2 cellular contexts compared by ENCODE assay signal in the genomic region with DNA sequence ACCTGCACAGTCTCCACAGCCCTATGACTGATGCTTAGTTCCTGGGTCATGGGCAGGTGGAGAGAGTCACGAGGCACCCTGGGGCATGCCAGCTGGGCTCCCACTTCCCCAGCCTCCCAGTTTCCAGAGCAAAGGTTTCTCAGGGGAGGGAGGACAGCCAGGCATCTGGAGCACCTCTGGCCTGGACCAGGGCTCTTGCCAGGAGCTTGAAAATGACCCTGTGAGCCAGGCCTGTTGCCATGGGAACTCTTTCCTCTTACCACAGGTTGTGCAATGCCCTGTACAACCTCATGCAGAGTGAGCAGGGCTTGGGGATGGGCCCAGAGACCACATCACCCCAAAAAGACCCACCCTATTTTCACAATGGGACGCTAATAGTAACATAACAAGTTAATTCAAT.
A peak's percentile ranks its signal among the peaks of the same experiment; 100 is the strongest.
TF ChIP-seq lines count a peak whose summit lies in the region.

No MANE protein-coding gene starts in this region.

TF ChIP-seq in IMR-90, 13 proteins besides CTCF, POLR2A, EP300 and RAD21:
- TF ChIP-seq MXI1 (IDR thresholded peaks at IDR 0.05; ENCODE audit: borderline replicate concordance, low read depth, low read length) (no peak), FOS (IDR thresholded peaks at IDR 0.05; ENCODE audit: low read depth, low read length) (no peak), MAZ (IDR thresholded peaks at IDR 0.05; ENCODE audit: borderline replicate concordance, low read depth, low read length) (no peak), CEBPB (IDR thresholded peaks at IDR 0.05; ENCODE audit: low read depth, low read length) (peak; percentile 46; the same call in 1 of the 2 replicates), MAFK (IDR thresholded peaks at IDR 0.05; ENCODE audit: low read depth, low read length) (no peak)
- TF ChIP-seq, protein P1, sequence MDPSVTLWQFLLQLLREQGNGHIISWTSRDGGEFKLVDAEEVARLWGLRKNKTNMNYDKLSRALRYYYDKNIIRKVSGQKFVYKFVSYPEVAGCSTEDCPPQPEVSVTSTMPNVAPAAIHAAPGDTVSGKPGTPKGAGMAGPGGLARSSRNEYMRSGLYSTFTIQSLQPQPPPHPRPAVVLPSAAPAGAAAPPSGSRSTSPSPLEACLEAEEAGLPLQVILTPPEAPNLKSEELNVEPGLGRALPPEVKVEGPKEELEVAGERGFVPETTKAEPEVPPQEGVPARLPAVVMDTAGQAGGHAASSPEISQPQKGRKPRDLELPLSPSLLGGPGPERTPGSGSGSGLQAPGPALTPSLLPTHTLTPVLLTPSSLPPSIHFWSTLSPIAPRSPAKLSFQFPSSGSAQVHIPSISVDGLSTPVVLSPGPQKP (IDR thresholded peaks at IDR 0.05; ENCODE audit: borderline replicate concordance, low read depth, low read length) = no peak
TF ChIP-seq in IMR-90: peak in this region for 1.

TF ChIP-seq in K562, 482 proteins besides CTCF, POLR2A, EP300 and RAD21:
- TF ChIP-seq CEBPG (CRISPR knock-in tag; IDR thresholded peaks at IDR 0.05) (peak; percentile 25; the same call in 1 of the 2 replicates), CEBPG (tag; conservative IDR thresholded peaks at IDR 0.05 in 1 of 2, IDR thresholded peaks at IDR 0.05 in 1 of 2) (0 out of 4 replicates have a peak, but pooled peaks of 1 of the 2 experiments have one; percentile 30), RFX1 (IDR thresholded peaks at IDR 0.05) (peak; percentile 63), CEBPB (tag; IDR thresholded peaks at IDR 0.05) (peak; percentile 56)
- TF ChIP-seq, protein P2, sequence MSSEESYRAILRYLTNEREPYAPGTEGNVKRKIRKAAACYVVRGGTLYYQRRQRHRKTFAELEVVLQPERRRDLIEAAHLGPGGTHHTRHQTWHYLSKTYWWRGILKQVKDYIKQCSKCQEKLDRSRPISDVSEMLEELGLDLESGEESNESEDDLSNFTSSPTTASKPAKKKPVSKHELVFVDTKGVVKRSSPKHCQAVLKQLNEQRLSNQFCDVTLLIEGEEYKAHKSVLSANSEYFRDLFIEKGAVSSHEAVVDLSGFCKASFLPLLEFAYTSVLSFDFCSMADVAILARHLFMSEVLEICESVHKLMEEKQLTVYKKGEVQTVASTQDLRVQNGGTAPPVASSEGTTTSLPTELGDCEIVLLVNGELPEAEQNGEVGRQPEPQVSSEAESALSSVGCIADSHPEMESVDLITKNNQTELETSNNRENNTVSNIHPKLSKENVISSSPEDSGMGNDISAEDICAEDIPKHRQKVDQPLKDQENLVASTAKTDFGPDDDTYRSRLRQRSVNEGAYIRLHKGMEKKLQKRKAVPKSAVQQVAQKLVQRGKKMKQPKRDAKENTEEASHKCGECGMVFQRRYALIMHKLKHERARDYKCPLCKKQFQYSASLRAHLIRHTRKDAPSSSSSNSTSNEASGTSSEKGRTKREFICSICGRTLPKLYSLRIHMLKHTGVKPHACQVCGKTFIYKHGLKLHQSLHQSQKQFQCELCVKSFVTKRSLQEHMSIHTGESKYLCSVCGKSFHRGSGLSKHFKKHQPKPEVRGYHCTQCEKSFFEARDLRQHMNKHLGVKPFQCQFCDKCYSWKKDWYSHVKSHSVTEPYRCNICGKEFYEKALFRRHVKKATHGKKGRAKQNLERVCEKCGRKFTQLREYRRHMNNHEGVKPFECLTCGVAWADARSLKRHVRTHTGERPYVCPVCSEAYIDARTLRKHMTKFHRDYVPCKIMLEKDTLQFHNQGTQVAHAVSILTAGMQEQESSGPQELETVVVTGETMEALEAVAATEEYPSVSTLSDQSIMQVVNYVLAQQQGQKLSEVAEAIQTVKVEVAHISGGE (CRISPR knock-in tag; IDR thresholded peaks at IDR 0.05) = no peak
